35 cellular contexts compared by ENCODE assay signal in the genomic region with DNA sequence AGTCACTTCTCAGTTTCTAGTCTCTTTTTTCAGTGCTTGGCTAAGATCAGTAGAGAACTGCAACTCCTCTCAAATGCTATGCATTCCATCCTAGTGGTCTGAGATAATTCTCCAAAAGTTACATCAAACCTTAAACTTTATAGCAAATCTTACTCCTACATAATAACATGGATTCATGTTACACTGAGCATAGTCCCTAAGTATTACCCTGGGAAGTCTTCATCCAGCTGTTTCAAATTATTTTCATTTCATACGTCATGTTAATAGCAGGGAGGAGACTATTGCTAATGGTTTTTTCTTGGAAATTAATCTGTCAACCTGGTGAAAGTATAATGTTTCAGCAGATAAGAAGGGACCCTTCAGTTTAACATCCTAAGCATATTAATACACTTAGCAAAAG.
A peak's percentile ranks its signal among the peaks of the same experiment; 100 is the strongest.
DNase-seq lines count a peak whose midpoint lies in the region; ATAC-seq and TF ChIP-seq lines count a peak whose summit lies in the region.
"Had no signal": no experiment of that assay in that cellular context is flagged by ENCODE, and none has a peak within 500 bp of the region (broad histone marks: within the 10 kb centered on the region; RNA-seq: fewer than 3 reads in every experiment).

No MANE protein-coding gene starts in this region.

- H3K27ac ChIP-seq in fibroblast of lung (ENCODE audit: insufficient read depth, low read length) (no peak overlapping the region), Peyer's patch (no peak overlapping the region)
- H3K27ac ChIP-seq: left lung, neural progenitor cell, parathyroid adenoma, suprapubic skin, upper lobe of left lung, VCaP had no signal

- no peaks in the 10 kb centered on the region for H4K20me1 ChIP-seq in fibroblast of lung (ENCODE audit: control insufficient read depth, extremely low read depth, insufficient read depth, low read length)

- H3K27ac Mint-ChIP-seq in nephron, result peak overlapping the region; percentile 92 to 93 (median 92)
- H3K27ac Mint-ChIP-seq: activated naive CD4-positive, alpha-beta T cell treated with anti-CD3 and anti-CD28 coated beads, Interleukin-2, amount 50 U/mL, for 72 hours; activated T-helper 2 cell treated with anti-CD3 and anti-CD28 coated beads, Interferon-gamma antibody, Interleukin-2, Interleukin-4, amounts not matched to agents 10 μg/mL and 5 μg/mL and 100 μg/mL, durations not matched to agents 14 hours and 24 hours and 36 hours; CD8-positive, alpha-beta T cell; neural progenitor cell; T-helper 2 cell treated with Interferon-gamma antibody and Interleukin-4, amounts not matched to agents 5 μg/mL and 100 μg/mL, for 36 hours had no signal

- no peaks in the 10 kb centered on the region for H3K36me3 Mint-ChIP-seq in nephron (ENCODE audit: low read depth)
- H3K36me3 Mint-ChIP-seq: activated naive CD4-positive, alpha-beta T cell treated with anti-CD3 and anti-CD28 coated beads, Interleukin-2, amount 50 U/mL, for 72 hours; CD8-positive, alpha-beta T cell; neural progenitor cell had no signal

- ATAC-seq in SK-N-SH treated with all-trans-retinoic acid at 6 μM for 48 hours, result no peak
- ATAC-seq in GM19455 (IDR thresholded peaks at IDR 0.05; ENCODE audit: unreplicated experiment), result no peak
- ATAC-seq in HG03457 (IDR thresholded peaks at IDR 0.05; ENCODE audit: unreplicated experiment), result no peak
- ATAC-seq: activated naive CD4-positive, alpha-beta T cell treated with anti-CD3 and anti-CD28 coated beads, Interleukin-2, amount 50 U/mL, for 72 hours; CD8-positive, alpha-beta T cell; esophagus mucosa; GM12878; K562; left lung had no signal

- H3K9me3 ChIP-seq in fibroblast of lung (ENCODE audit: control insufficient read depth, insufficient read depth, low read depth, low read length), result no peaks in the 10 kb centered on the region
- no peaks in the 10 kb centered on the region for H3K9me3 ChIP-seq in Peyer's patch
- H3K9me3 ChIP-seq: left lung, suprapubic skin, upper lobe of left lung had no signal

- H2AFZ ChIP-seq in fibroblast of lung (ENCODE audit: low read length), result no peak overlapping the region
- H2AFZ ChIP-seq: neural progenitor cell, parathyroid adenoma had no signal

- no peaks in the 10 kb centered on the region for H3K36me3 ChIP-seq in fibroblast of lung (ENCODE audit: control insufficient read depth, insufficient read depth, low read length)
- H3K36me3 ChIP-seq in Peyer's patch, result no peaks in the 10 kb centered on the region
- H3K36me3 ChIP-seq: left lung, neural progenitor cell, suprapubic skin, upper lobe of left lung had no signal

- no peaks in the 10 kb centered on the region for H3K27me3 ChIP-seq in fibroblast of lung (ENCODE audit: control insufficient read depth, insufficient read depth, low read length)
- H3K27me3 ChIP-seq in Peyer's patch, result no peaks in the 10 kb centered on the region
- H3K27me3 ChIP-seq: left lung, neural progenitor cell, suprapubic skin, upper lobe of left lung had no signal

- peak overlapping the region in 1 of 3 experiments; percentile 7 for H3K4me3 Mint-ChIP-seq in nephron
- H3K4me3 Mint-ChIP-seq: CD8-positive, alpha-beta T cell; neural progenitor cell; T-helper 2 cell treated with Interferon-gamma antibody and Interleukin-4, amounts not matched to agents 5 μg/mL and 100 μg/mL, for 36 hours had no signal

- no peaks in the 10 kb centered on the region for H3K79me2 ChIP-seq in fibroblast of lung (ENCODE audit: control insufficient read depth, insufficient read depth, low read length)
- H3K79me2 ChIP-seq: parathyroid adenoma had no signal

- TF ChIP-seq CTCF in fibroblast of lung (conservative IDR thresholded peaks at IDR 0.05 in 1 of 2, IDR thresholded peaks at IDR 0.05 in 1 of 2; ENCODE audit: low read depth in 1 of 2, low read length in 2 of 2), result no peak
- no peak for TF ChIP-seq CTCF in nephron (IDR thresholded peaks at IDR 0.05; ENCODE audit: unreplicated experiment in 3 of 3)
- no peak for TF ChIP-seq CTCF in Peyer's patch (IDR thresholded peaks at IDR 0.05)

- H3K4me3 ChIP-seq in fibroblast of lung (replicated peaks in 1 of 4; ENCODE audit: control extremely low read depth in 1 of 4, insufficient read depth in 1 of 4, low read depth in 3 of 4, low read length in 4 of 4) (no peak overlapping the region), Peyer's patch (no peak overlapping the region)
- H3K4me3 ChIP-seq: GM12878, K562, left lung, neural progenitor cell, smooth muscle cell, suprapubic skin, upper lobe of left lung had no signal

- no peak overlapping the region for H3K4me2 ChIP-seq in fibroblast of lung (ENCODE audit: extremely low read depth, insufficient read depth, low read length)
- H3K4me2 ChIP-seq: neural progenitor cell, smooth muscle cell had no signal

- H3K9ac ChIP-seq in fibroblast of lung (ENCODE audit: insufficient read depth, low read length), result no peak overlapping the region
- H3K9ac ChIP-seq: neural progenitor cell, parathyroid adenoma had no signal

- no peaks in the 10 kb centered on the region for H3K4me1 ChIP-seq in fibroblast of lung (ENCODE audit: control insufficient read depth, extremely low read depth, insufficient read depth, low read length)
- H3K4me1 ChIP-seq in Peyer's patch, result no peaks in the 10 kb centered on the region
- H3K4me1 ChIP-seq: left lung, neural progenitor cell, parathyroid adenoma, suprapubic skin, upper lobe of left lung had no signal

- H3K4me1 Mint-ChIP-seq in nephron, result peaks cover 26% of the 10 kb centered on the region
- H3K4me1 Mint-ChIP-seq: neural progenitor cell had no signal

- peak; percentile 11 for DNase-seq in GM03348 (ENCODE audit: low spot score)
- peak; percentile 37 to 79 for DNase-seq in fibroblast of lung (ENCODE audit: low read depth in 2 of 2)
- no peak for DNase-seq in 8988T
- no peak for DNase-seq in Peyer's patch
- DNase-seq: activated CD4-positive, alpha-beta T cell treated with anti-CD3 and anti-CD28 coated beads for 4 hours; activated T-cell treated with anti-CD3 and anti-CD28 coated beads for 4 hours; aorta; CD8-positive, alpha-beta T cell; cortex of kidney; left lung; mesendoderm; NCI-H1092 treated with DMSO at 0.1 percent for 48 hours; NCI-H1694 treated with DMSO at 0.1 percent for 48 hours; NCI-H2171 treated with DMSO at 0.1 percent for 48 hours; NCI-H510A; NK-92 treated with Interleukin-12 subunit alpha and Interleukin-12 subunit beta, amount 100 ng/mL, for 24 hours; PC-3; Right ventricle myocardium superior; stimulated activated naive CD4-positive, alpha-beta T cell treated with Interleukin-2 at 50 U/mL for 16 hours; upper lobe of left lung had no signal

- peaks cover 3% of the 10 kb centered on the region for H3K9me3 Mint-ChIP-seq in nephron
- H3K9me3 Mint-ChIP-seq: activated naive CD4-positive, alpha-beta T cell treated with anti-CD3 and anti-CD28 coated beads, Interleukin-2, amount 50 U/mL, for 72 hours; activated T-helper 2 cell treated with anti-CD3 and anti-CD28 coated beads, Interferon-gamma antibody, Interleukin-2, Interleukin-4, amounts not matched to agents 10 μg/mL and 5 μg/mL and 100 μg/mL, durations not matched to agents 14 hours and 24 hours and 36 hours; CD8-positive, alpha-beta T cell; T-helper 2 cell treated with Interferon-gamma antibody and Interleukin-4, amounts not matched to agents 5 μg/mL and 100 μg/mL, for 36 hours had no signal

- H3K27me3 Mint-ChIP-seq in nephron (ENCODE audit: low read depth), result no peaks in the 10 kb centered on the region

- TF ChIP-seq POLR2A in Peyer's patch (IDR thresholded peaks at IDR 0.05), result no peak

TF ChIP-seq in SK-N-SH treated with all-trans-retinoic acid at 6 μM for 48 hours, 23 proteins besides CTCF, POLR2A, EP300 and RAD21:
- TF ChIP-seq, protein P1, sequence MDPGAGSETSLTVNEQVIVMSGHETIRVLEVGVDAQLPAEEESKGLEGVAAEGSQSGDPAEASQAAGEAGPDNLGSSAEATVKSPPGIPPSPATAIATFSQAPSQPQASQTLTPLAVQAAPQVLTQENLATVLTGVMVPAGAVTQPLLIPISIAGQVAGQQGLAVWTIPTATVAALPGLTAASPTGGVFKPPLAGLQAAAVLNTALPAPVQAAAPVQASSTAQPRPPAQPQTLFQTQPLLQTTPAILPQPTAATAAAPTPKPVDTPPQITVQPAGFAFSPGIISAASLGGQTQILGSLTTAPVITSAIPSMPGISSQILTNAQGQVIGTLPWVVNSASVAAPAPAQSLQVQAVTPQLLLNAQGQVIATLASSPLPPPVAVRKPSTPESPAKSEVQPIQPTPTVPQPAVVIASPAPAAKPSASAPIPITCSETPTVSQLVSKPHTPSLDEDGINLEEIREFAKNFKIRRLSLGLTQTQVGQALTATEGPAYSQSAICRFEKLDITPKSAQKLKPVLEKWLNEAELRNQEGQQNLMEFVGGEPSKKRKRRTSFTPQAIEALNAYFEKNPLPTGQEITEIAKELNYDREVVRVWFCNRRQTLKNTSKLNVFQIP (CRISPR knock-in tag; IDR thresholded peaks at IDR 0.05; ENCODE audit: borderline replicate concordance, low read depth), result no peak
- peak; percentile 79 for TF ChIP-seq TCF4 (CRISPR knock-in tag; IDR thresholded peaks at IDR 0.05; ENCODE audit: borderline replicate concordance)

Comparison
In these comparisons a context has a peak if more than half of its experiments do, and no peak if none do; other contexts are left out.
1. DNase-seq: peak in GM03348 (single experiment) and fibroblast of lung (2 of 2); none in 8988T (single experiment) and Peyer's patch (0 of 3).